Comparison of ENCODE assay signal across 1 cellular context in the genomic region with DNA sequence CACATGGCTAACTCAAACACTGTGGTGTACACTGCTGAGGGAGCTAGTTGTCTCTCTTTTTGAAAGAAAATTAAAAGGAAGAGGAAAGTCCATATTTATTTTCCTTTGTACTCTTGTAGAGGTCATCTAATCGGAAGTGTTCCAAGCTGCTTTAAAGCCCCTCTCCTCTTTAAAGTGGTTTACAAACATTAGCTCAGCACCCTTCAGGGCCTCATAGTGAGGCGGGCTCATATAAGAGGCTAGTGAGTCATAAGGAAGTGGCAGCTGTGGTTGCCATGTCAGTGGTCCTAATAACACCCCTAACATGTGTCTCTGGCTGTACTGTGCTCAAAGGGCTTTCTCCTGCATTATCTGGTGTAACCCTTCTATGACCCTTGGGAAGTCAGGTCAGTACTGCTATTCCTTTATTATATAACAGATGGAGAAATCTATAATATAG.
TF ChIP-seq lines count a peak whose summit lies in the region.

No MANE protein-coding gene starts in this region.

TF ChIP-seq in HepG2, 621 proteins besides CTCF, POLR2A, EP300 and RAD21 (continued from another document and continues in another):
- TF ChIP-seq, protein P1, sequence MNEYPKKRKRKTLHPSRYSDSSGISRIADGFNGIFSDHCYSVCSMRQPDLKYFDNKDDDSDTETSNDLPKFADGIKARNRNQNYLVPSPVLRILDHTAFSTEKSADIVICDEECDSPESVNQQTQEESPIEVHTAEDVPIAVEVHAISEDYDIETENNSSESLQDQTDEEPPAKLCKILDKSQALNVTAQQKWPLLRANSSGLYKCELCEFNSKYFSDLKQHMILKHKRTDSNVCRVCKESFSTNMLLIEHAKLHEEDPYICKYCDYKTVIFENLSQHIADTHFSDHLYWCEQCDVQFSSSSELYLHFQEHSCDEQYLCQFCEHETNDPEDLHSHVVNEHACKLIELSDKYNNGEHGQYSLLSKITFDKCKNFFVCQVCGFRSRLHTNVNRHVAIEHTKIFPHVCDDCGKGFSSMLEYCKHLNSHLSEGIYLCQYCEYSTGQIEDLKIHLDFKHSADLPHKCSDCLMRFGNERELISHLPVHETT (CRISPR knock-in tag; conservative IDR thresholded peaks at IDR 0.05): 0 out of 2 replicates have a peak, but pooled peaks have one; percentile 31
- TF ChIP-seq ZNF17 (CRISPR knock-in tag; IDR thresholded peaks at IDR 0.05): no peak
- peak; percentile 61 for TF ChIP-seq ZNF644 (CRISPR knock-in tag; IDR thresholded peaks at IDR 0.05; ENCODE audit: low read depth)
- TF ChIP-seq TBX3 (IDR thresholded peaks at IDR 0.05; ENCODE audit: borderline replicate concordance): peak; percentile 98
- TF ChIP-seq, protein P2, sequence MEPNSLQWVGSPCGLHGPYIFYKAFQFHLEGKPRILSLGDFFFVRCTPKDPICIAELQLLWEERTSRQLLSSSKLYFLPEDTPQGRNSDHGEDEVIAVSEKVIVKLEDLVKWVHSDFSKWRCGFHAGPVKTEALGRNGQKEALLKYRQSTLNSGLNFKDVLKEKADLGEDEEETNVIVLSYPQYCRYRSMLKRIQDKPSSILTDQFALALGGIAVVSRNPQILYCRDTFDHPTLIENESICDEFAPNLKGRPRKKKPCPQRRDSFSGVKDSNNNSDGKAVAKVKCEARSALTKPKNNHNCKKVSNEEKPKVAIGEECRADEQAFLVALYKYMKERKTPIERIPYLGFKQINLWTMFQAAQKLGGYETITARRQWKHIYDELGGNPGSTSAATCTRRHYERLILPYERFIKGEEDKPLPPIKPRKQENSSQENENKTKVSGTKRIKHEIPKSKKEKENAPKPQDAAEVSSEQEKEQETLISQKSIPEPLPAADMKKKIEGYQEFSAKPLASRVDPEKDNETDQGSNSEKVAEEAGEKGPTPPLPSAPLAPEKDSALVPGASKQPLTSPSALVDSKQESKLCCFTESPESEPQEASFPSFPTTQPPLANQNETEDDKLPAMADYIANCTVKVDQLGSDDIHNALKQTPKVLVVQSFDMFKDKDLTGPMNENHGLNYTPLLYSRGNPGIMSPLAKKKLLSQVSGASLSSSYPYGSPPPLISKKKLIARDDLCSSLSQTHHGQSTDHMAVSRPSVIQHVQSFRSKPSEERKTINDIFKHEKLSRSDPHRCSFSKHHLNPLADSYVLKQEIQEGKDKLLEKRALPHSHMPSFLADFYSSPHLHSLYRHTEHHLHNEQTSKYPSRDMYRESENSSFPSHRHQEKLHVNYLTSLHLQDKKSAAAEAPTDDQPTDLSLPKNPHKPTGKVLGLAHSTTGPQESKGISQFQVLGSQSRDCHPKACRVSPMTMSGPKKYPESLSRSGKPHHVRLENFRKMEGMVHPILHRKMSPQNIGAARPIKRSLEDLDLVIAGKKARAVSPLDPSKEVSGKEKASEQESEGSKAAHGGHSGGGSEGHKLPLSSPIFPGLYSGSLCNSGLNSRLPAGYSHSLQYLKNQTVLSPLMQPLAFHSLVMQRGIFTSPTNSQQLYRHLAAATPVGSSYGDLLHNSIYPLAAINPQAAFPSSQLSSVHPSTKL (CRISPR knock-in tag; IDR thresholded peaks at IDR 0.05): peak; percentile 100
- TF ChIP-seq, protein P3, sequence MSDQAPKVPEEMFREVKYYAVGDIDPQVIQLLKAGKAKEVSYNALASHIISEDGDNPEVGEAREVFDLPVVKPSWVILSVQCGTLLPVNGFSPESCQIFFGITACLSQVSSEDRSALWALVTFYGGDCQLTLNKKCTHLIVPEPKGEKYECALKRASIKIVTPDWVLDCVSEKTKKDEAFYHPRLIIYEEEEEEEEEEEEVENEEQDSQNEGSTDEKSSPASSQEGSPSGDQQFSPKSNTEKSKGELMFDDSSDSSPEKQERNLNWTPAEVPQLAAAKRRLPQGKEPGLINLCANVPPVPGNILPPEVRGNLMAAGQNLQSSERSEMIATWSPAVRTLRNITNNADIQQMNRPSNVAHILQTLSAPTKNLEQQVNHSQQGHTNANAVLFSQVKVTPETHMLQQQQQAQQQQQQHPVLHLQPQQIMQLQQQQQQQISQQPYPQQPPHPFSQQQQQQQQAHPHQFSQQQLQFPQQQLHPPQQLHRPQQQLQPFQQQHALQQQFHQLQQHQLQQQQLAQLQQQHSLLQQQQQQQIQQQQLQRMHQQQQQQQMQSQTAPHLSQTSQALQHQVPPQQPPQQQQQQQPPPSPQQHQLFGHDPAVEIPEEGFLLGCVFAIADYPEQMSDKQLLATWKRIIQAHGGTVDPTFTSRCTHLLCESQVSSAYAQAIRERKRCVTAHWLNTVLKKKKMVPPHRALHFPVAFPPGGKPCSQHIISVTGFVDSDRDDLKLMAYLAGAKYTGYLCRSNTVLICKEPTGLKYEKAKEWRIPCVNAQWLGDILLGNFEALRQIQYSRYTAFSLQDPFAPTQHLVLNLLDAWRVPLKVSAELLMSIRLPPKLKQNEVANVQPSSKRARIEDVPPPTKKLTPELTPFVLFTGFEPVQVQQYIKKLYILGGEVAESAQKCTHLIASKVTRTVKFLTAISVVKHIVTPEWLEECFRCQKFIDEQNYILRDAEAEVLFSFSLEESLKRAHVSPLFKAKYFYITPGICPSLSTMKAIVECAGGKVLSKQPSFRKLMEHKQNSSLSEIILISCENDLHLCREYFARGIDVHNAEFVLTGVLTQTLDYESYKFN (CRISPR knock-in tag; conservative IDR thresholded peaks at IDR 0.05): peak; percentile 99
- no peak for TF ChIP-seq CBX1 (IDR thresholded peaks at IDR 0.05; ENCODE audit: low read depth)
- TF ChIP-seq, protein P4, sequence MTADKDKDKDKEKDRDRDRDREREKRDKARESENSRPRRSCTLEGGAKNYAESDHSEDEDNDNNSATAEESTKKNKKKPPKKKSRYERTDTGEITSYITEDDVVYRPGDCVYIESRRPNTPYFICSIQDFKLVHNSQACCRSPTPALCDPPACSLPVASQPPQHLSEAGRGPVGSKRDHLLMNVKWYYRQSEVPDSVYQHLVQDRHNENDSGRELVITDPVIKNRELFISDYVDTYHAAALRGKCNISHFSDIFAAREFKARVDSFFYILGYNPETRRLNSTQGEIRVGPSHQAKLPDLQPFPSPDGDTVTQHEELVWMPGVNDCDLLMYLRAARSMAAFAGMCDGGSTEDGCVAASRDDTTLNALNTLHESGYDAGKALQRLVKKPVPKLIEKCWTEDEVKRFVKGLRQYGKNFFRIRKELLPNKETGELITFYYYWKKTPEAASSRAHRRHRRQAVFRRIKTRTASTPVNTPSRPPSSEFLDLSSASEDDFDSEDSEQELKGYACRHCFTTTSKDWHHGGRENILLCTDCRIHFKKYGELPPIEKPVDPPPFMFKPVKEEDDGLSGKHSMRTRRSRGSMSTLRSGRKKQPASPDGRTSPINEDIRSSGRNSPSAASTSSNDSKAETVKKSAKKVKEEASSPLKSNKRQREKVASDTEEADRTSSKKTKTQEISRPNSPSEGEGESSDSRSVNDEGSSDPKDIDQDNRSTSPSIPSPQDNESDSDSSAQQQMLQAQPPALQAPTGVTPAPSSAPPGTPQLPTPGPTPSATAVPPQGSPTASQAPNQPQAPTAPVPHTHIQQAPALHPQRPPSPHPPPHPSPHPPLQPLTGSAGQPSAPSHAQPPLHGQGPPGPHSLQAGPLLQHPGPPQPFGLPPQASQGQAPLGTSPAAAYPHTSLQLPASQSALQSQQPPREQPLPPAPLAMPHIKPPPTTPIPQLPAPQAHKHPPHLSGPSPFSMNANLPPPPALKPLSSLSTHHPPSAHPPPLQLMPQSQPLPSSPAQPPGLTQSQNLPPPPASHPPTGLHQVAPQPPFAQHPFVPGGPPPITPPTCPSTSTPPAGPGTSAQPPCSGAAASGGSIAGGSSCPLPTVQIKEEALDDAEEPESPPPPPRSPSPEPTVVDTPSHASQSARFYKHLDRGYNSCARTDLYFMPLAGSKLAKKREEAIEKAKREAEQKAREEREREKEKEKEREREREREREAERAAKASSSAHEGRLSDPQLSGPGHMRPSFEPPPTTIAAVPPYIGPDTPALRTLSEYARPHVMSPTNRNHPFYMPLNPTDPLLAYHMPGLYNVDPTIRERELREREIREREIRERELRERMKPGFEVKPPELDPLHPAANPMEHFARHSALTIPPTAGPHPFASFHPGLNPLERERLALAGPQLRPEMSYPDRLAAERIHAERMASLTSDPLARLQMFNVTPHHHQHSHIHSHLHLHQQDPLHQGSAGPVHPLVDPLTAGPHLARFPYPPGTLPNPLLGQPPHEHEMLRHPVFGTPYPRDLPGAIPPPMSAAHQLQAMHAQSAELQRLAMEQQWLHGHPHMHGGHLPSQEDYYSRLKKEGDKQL (CRISPR knock-in tag; IDR thresholded peaks at IDR 0.05; ENCODE audit: low read depth): peak; percentile 99
- TF ChIP-seq FOXM1 (CRISPR knock-in tag; IDR thresholded peaks at IDR 0.05): peak; percentile 77; the same call in 1 of the 2 replicates
- TF ChIP-seq, protein P5, sequence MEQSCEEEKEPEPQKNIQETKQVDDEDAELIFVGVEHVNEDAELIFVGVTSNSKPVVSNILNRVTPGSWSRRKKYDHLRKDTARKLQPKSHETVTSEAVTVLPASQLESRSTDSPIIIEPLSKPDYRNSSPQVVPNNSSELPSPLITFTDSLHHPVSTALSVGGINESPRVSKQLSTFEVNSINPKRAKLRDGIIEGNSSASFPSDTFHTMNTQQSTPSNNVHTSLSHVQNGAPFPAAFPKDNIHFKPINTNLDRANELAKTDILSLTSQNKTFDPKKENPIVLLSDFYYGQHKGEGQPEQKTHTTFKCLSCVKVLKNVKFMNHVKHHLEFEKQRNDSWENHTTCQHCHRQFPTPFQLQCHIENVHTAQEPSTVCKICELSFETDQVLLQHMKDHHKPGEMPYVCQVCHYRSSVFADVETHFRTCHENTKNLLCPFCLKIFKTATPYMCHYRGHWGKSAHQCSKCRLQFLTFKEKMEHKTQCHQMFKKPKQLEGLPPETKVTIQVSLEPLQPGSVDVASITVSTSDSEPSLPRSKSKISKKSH (CRISPR knock-in tag; IDR thresholded peaks at IDR 0.05; ENCODE audit: borderline replicate concordance): no peak
- peak; percentile 82 for TF ChIP-seq ATF1 (CRISPR knock-in tag; IDR thresholded peaks at IDR 0.05)
- TF ChIP-seq KDM2A (CRISPR knock-in tag; IDR thresholded peaks at IDR 0.05; ENCODE audit: borderline replicate concordance, low read depth): peak; percentile 57; the same call in 1 of the 2 replicates
- peak; percentile 84 for TF ChIP-seq POGZ (CRISPR knock-in tag; IDR thresholded peaks at IDR 0.05)
- no peak for TF ChIP-seq ZNF552 (CRISPR knock-in tag; IDR thresholded peaks at IDR 0.05; ENCODE audit: borderline replicate concordance)
- TF ChIP-seq ZFP1 (CRISPR knock-in tag; IDR thresholded peaks at IDR 0.05): peak; percentile 88
- TF ChIP-seq ZNF768 (CRISPR knock-in tag; IDR thresholded peaks at IDR 0.05): no peak
- peak; percentile 98 for TF ChIP-seq MIXL1 (CRISPR knock-in tag; IDR thresholded peaks at IDR 0.05)
- TF ChIP-seq TCF12 (IDR thresholded peaks at IDR 0.05): no peak
- TF ChIP-seq TCF12 (CRISPR knock-in tag; IDR thresholded peaks at IDR 0.05): peak; percentile 96
- TF ChIP-seq, protein P6, sequence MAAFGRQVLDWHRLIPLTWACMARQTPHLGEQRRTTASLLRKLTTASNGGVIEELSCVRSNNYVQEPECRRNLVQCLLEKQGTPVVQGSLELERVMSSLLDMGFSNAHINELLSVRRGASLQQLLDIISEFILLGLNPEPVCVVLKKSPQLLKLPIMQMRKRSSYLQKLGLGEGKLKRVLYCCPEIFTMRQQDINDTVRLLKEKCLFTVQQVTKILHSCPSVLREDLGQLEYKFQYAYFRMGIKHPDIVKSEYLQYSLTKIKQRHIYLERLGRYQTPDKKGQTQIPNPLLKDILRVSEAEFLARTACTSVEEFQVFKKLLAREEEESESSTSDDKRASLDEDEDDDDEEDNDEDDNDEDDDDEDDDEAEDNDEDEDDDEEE (CRISPR knock-in tag; IDR thresholded peaks at IDR 0.05): no peak
- TF ChIP-seq ZNF33B (CRISPR knock-in tag; IDR thresholded peaks at IDR 0.05): no peak; the same call in 1 of the 2 replicates
- peak; percentile 76 for TF ChIP-seq KDM3A (CRISPR knock-in tag; IDR thresholded peaks at IDR 0.05; ENCODE audit: low read depth)
- TF ChIP-seq SRSF4 (IDR thresholded peaks at IDR 0.05; ENCODE audit: low read depth, low read length, poor library complexity, severe bottlenecking): no peak
- TF ChIP-seq TSC22D2 (CRISPR knock-in tag; IDR thresholded peaks at IDR 0.05; ENCODE audit: borderline replicate concordance): no peak
- TF ChIP-seq PHF21A (CRISPR knock-in tag; IDR thresholded peaks at IDR 0.05): peak; percentile 82
- TF ChIP-seq, protein P7, sequence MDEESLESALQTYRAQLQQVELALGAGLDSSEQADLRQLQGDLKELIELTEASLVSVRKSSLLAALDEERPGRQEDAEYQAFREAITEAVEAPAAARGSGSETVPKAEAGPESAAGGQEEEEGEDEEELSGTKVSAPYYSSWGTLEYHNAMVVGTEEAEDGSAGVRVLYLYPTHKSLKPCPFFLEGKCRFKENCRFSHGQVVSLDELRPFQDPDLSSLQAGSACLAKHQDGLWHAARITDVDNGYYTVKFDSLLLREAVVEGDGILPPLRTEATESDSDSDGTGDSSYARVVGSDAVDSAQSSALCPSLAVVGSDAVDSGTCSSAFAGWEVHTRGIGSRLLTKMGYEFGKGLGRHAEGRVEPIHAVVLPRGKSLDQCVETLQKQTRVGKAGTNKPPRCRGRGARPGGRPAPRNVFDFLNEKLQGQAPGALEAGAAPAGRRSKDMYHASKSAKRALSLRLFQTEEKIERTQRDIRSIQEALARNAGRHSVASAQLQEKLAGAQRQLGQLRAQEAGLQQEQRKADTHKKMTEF (CRISPR knock-in tag; IDR thresholded peaks at IDR 0.05): peak; percentile 95
- TF ChIP-seq, protein P8, sequence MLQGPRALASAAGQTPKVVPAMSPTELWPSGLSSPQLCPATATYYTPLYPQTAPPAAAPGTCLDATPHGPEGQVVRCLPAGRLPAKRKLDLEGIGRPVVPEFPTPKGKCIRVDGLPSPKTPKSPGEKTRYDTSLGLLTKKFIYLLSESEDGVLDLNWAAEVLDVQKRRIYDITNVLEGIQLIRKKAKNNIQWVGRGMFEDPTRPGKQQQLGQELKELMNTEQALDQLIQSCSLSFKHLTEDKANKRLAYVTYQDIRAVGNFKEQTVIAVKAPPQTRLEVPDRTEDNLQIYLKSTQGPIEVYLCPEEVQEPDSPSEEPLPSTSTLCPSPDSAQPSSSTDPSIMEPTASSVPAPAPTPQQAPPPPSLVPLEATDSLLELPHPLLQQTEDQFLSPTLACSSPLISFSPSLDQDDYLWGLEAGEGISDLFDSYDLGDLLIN (CRISPR knock-in tag; IDR thresholded peaks at IDR 0.05; ENCODE audit: borderline replicate concordance): no peak
- TF ChIP-seq SIX1 (CRISPR knock-in tag; IDR thresholded peaks at IDR 0.05; ENCODE audit: borderline replicate concordance): peak; percentile 86
- no peak for TF ChIP-seq ZNF30 (CRISPR knock-in tag; IDR thresholded peaks at IDR 0.05)
- TF ChIP-seq, protein P9, sequence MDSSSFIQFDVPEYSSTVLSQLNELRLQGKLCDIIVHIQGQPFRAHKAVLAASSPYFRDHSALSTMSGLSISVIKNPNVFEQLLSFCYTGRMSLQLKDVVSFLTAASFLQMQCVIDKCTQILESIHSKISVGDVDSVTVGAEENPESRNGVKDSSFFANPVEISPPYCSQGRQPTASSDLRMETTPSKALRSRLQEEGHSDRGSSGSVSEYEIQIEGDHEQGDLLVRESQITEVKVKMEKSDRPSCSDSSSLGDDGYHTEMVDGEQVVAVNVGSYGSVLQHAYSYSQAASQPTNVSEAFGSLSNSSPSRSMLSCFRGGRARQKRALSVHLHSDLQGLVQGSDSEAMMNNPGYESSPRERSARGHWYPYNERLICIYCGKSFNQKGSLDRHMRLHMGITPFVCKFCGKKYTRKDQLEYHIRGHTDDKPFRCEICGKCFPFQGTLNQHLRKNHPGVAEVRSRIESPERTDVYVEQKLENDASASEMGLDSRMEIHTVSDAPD (CRISPR knock-in tag; IDR thresholded peaks at IDR 0.05): peak; percentile 76; the same call in 1 of the 2 replicates
- TF ChIP-seq ZNF496 (CRISPR knock-in tag; IDR thresholded peaks at IDR 0.05; ENCODE audit: insufficient replicate concordance): no peak
- peak; percentile 92 for TF ChIP-seq PPARG (CRISPR knock-in tag; conservative IDR thresholded peaks at IDR 0.05)
- no peak for TF ChIP-seq BRD4 (CRISPR knock-in tag; IDR thresholded peaks at IDR 0.05)
- peak; percentile 98 for TF ChIP-seq HDAC2 (CRISPR knock-in tag; IDR thresholded peaks at IDR 0.05)
- TF ChIP-seq ETV5 (CRISPR knock-in tag; IDR thresholded peaks at IDR 0.05; ENCODE audit: borderline replicate concordance): peak; percentile 100
- 0 out of 2 replicates have a peak, but pooled peaks have one; percentile 51 for TF ChIP-seq ZNF354B (CRISPR knock-in tag; IDR thresholded peaks at IDR 0.05)
